8 cellular contexts compared by ENCODE assay signal in the genomic region with DNA sequence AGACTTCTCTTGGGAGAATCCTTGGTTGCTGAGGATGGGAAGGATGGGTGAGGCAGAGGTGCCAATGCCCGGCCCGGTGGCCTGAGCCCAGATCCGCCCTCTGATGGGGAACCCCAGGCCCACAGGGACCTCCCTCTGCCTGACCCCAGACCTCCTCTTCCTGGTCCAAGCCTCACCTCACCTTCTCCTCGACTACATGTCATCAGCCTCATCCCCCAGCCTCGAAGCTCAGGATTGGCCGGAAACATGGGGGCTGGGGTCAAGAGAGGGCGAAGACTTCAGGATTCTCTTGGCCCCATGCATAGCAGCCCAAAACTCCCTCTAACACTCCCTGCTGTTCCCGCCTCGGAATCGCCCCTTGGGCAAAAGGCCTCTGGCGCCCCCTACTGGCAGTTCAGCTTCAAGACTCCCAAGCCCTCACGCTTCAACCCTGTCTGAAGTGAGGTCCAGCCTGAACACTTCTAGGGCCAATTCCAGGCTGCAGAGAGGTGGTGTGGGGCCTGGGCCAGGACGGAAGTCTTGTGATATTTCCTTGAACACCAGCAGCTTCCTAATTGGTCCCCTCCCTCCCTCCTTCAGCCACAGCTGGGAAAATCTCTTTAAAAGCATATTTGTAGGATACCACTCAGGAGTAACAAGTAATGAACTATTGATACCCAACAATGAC. TPM values are rescaled to one million over a fixed set of nuclear protein-coding genes. Genes with fewer than 3 reads are reported as not detected.
DNase-seq lines count a peak whose midpoint lies in the region; ATAC-seq and TF ChIP-seq lines count a peak whose summit lies in the region.

No MANE protein-coding gene starts in this region.

- H4K20me1 ChIP-seq in GM23338 (replicated peaks; ENCODE audit: insufficient read depth) = no peaks in the 10 kb centered on the region

- H3K27me3 ChIP-seq in GM23338 (ENCODE audit: insufficient read depth) = no peaks in the 10 kb centered on the region

- no peaks in the 10 kb centered on the region for H3K36me3 ChIP-seq in GM23338 (ENCODE audit: insufficient read depth)

- no peaks in the 10 kb centered on the region; the same call in 1 of the 2 replicates for H3K4me1 ChIP-seq in GM23338 (ENCODE audit: insufficient read depth)

- no peak overlapping the region for H3K27ac ChIP-seq in GM23338 (ENCODE audit: low read depth)

- no peaks in the 10 kb centered on the region for H3F3A ChIP-seq in GM23338 (replicated peaks; ENCODE audit: low read depth)

- H3K4me3 ChIP-seq in GM23338 (no peak overlapping the region), astrocyte of the spinal cord (ENCODE audit: low read depth, low read length) (no peak overlapping the region)

- H3K27ac Mint-ChIP-seq in GM23338 = no peak overlapping the region

- H2AFZ ChIP-seq in GM23338 = peak overlapping the region; percentile 63

- no peak overlapping the region for H3K4me2 ChIP-seq in GM23338

- ATAC-seq in GM23338 = peak; percentile 91
- no peak for ATAC-seq in HG03280 (IDR thresholded peaks at IDR 0.05; ENCODE audit: unreplicated experiment)

- H3K36me3 Mint-ChIP-seq in GM23338 (ENCODE audit: low read depth) = no peaks in the 10 kb centered on the region

- in situ Hi-C loops in astrocyte of the spinal cord (cut with HindIII; ENCODE audit: low sequenced_read_pairs) = no loop called here

- no peak overlapping the region for H3K4me3 Mint-ChIP-seq in GM23338

- H3K4me1 Mint-ChIP-seq in GM23338 = peaks cover 18% of the 10 kb centered on the region

- DNase-seq in Ammon's horn (ENCODE audit: low spot score) (peak; percentile 87), GM23338 (ENCODE audit: low spot score) (peak; percentile 96), NCI-H2107 treated with DMSO at 0.1 percent for 48 hours (lab: John Stamatoyannopoulos, UW; ENCODE audit: unreplicated experiment) (peak; percentile 75), UCSD-AML1 (lab: John Stamatoyannopoulos, UW; ENCODE audit: unreplicated experiment) (peak; percentile 86), astrocyte of the spinal cord (ENCODE audit: low read depth, low spot score) (peak; percentile 76), hippocampal formation (lab: John Stamatoyannopoulos, UW) (peak; percentile 68 to 81), smooth muscle cell of the brain vasculature (ENCODE audit: low read depth, low spot score) (peak; percentile 65)

- TF ChIP-seq CTCF in GM23338 (conservative IDR thresholded peaks at IDR 0.05; ENCODE audit: low read depth in 2 of 2) (peak; percentile 96 to 100), astrocyte of the spinal cord (IDR thresholded peaks at IDR 0.05; ENCODE audit: low read depth, low read length) (peak; percentile 98)

- no peaks in the 10 kb centered on the region for H3K79me2 ChIP-seq in GM23338 (replicated peaks; ENCODE audit: insufficient read depth)

- H3K9me2 ChIP-seq in GM23338 (ENCODE audit: insufficient read depth) = no peaks in the 10 kb centered on the region

- H3K27me3 Mint-ChIP-seq in GM23338 (ENCODE audit: insufficient read depth, low read depth, poor library complexity) = peaks cover 13% of the 10 kb centered on the region

- H3K9me3 Mint-ChIP-seq in GM23338 = no peaks in the 10 kb centered on the region; the same call in 2 of the 3 replicates

TF ChIP-seq in GM23338, 12 proteins besides CTCF, POLR2A, EP300 and RAD21:
- TF ChIP-seq ETS1 (IDR thresholded peaks at IDR 0.05) (no peak), ZNF462 (CRISPR knock-in tag; IDR thresholded peaks at IDR 0.05) (no peak), NANOG (IDR thresholded peaks at IDR 0.05; ENCODE audit: borderline replicate concordance) (no peak)

RNA-seq across cellular contexts. Expression of gene ARHGAP27, which starts 47.2 kb away (rescaled TPM):
- total RNA-seq in GM23338 (2014; rRNA removed; shearing (Covaris generic)) = 14.3 and 17.7 TPM in 2 replicates
- 5.3 and 5.9 TPM in 2 replicates for polyA plus RNA-seq in GM23338 (2016; fragmentation: Nextera tagmentation; extraction: Ambion mirVana)
